Comparison of ENCODE assay signal across 1 cellular context in the genomic region with DNA sequence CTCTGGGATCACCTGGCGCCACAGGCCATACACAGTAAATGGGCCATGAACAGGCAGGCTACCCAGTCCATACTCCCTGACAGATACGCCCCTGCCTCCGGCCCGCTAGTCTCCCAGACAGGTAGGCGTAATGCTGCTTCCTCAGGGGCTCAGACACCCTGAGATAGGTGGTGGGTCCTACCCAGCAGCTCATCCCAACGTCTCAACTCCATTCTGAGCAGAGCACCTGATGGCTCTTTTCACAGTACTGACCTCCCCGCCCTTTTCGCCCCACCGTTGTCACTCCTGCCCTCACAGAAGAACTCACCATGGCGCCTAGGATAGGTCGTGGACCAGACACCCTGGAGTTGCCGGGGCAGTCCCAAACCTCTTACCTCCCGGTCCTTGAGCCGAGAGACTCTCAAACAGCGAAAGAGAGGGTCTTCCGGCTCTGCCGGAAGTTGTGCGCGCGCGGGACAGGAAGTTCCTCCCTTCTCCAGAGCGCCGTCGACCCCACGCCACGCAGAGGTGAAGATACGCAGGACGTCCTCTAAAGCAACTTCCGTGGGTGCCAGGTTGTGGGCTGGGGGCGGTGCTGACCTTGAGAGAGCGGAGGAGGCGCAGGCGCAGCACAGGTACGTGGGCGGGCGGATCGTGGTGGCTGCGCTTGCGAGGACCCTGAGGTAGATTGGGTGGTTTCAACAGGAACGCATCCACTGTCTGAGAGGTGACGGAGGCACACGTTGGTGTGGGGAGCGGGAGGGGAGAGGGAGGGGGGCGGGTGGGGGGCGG.
A peak's percentile ranks its signal among the peaks of the same experiment; 100 is the strongest.
TF ChIP-seq lines count a peak whose summit lies in the region.

TSS of gene TMEM161B (minus strand) at position 432 of the 771 bp plus-strand sequence. CDS start at position 310, 122 bp downstream.

TF ChIP-seq in H1, 55 proteins besides CTCF, POLR2A, EP300 and RAD21 (continued from another document):
- TF ChIP-seq TAF7 (optimal IDR thresholded peaks at IDR 0.05; ENCODE audit: borderline replicate concordance, low read depth, low read length) (no peak), HDAC6 (IDR thresholded peaks at IDR 0.05; ENCODE audit: low read depth, low read length) (no peak), GABPA (IDR thresholded peaks at IDR 0.05; ENCODE audit: borderline replicate concordance, insufficient read depth, low read length) (peak; percentile 87), SRF (IDR thresholded peaks at IDR 0.05; ENCODE audit: low read depth, low read length) (no peak), CHD2 (IDR thresholded peaks at IDR 0.05; ENCODE audit: low read length) (no peak), RFX5 (IDR thresholded peaks at IDR 0.05; ENCODE audit: borderline replicate concordance, low read depth, low read length) (no peak), KDM4A (IDR thresholded peaks at IDR 0.05; ENCODE audit: low read depth, low read length, severe bottlenecking) (peak; percentile 83), MAFK (IDR thresholded peaks at IDR 0.05; ENCODE audit: low read depth, low read length) (no peak), EZH2 (IDR thresholded peaks at IDR 0.05; ENCODE audit: low read depth, low read length, severe bottlenecking) (no peak), HDAC2 (IDR thresholded peaks at IDR 0.05; ENCODE audit: borderline replicate concordance in 1 of 2, low read depth in 2 of 2, low read length in 2 of 2) (peak; percentile 97 to 99), FOSL1 (IDR thresholded peaks at IDR 0.05; ENCODE audit: insufficient read depth, low read depth, low read length) (no peak), SIX5 (IDR thresholded peaks at IDR 0.05; ENCODE audit: low read depth, low read length) (no peak), TEAD4 (IDR thresholded peaks at IDR 0.05; ENCODE audit: low read depth, low read length) (no peak), E2F6 (IDR thresholded peaks at IDR 0.05) (peak; percentile 66; the same call in 1 of the 2 replicates), SP1 (IDR thresholded peaks at IDR 0.05; ENCODE audit: low read depth, low read length) (no peak), NANOG (IDR thresholded peaks at IDR 0.05; ENCODE audit: insufficient read depth, low read depth, low read length, poor library complexity, severe bottlenecking) (no peak), TBP (IDR thresholded peaks at IDR 0.05; ENCODE audit: low read depth, low read length) (peak; percentile 29; the same call in 1 of the 2 replicates), CEBPB (IDR thresholded peaks at IDR 0.05; ENCODE audit: low read depth, low read length) (no peak), POLR2AphosphoS5 (IDR thresholded peaks at IDR 0.05; ENCODE audit: low read depth, low read length) (0 out of 2 replicates have a peak, but pooled peaks have one; percentile 60), BCL11A (IDR thresholded peaks at IDR 0.05; ENCODE audit: low read depth in 2 of 2, low read length in 2 of 2) (no peak), RBBP5 (IDR thresholded peaks at IDR 0.05; ENCODE audit: borderline replicate concordance, low read depth, low read length) (peak; percentile 88; the same call in 1 of the 2 replicates), GTF2F1 (IDR thresholded peaks at IDR 0.05; ENCODE audit: borderline replicate concordance, low read depth, low read length) (no peak), BRCA1 (IDR thresholded peaks at IDR 0.05; ENCODE audit: low read depth, low read length) (no peak), CREB1 (IDR thresholded peaks at IDR 0.05) (peak; percentile 50; the same call in 1 of the 2 replicates), CHD1 (IDR thresholded peaks at IDR 0.05; ENCODE audit: low read depth, low read length) (no peak), CTBP2 (IDR thresholded peaks at IDR 0.05; ENCODE audit: borderline replicate concordance, insufficient read depth, insufficient read length, low read length) (no peak), RXRA (IDR thresholded peaks at IDR 0.05; ENCODE audit: insufficient read depth, low read depth, low read length) (no peak), RNF2 (IDR thresholded peaks at IDR 0.05; ENCODE audit: borderline replicate concordance, low read depth, low read length, missing control alignments, poor library complexity, severe bottlenecking) (no peak), SIN3A (conservative IDR thresholded peaks at IDR 0.05 in 1 of 2, IDR thresholded peaks at IDR 0.05 in 1 of 2; ENCODE audit: low read depth in 1 of 2, low read length in 2 of 2) (no peak; a peak in 1 of 4 replicates), CBX5 (IDR thresholded peaks at IDR 0.05; ENCODE audit: low read depth, low read length) (no peak), CHD7 (IDR thresholded peaks at IDR 0.05; ENCODE audit: insufficient replicate concordance, low read length) (no peak), SP4 (IDR thresholded peaks at IDR 0.05; ENCODE audit: low read length) (no peak), SAP30 (IDR thresholded peaks at IDR 0.05; ENCODE audit: insufficient read depth, insufficient replicate concordance, low read length) (peak; percentile 33), YY1 (IDR thresholded peaks at IDR 0.05; ENCODE audit: low read depth, low read length) (no peak), JUND (IDR thresholded peaks at IDR 0.05; ENCODE audit: low read length) (no peak), SUZ12 (IDR thresholded peaks at IDR 0.05; ENCODE audit: low read length) (no peak), PHF8 (conservative IDR thresholded peaks at IDR 0.05; ENCODE audit: low read depth, low read length) (peak; percentile 65), BACH1 (IDR thresholded peaks at IDR 0.05; ENCODE audit: low read length) (peak; percentile 87), NRF1 (IDR thresholded peaks at IDR 0.05; ENCODE audit: low read depth, low read length) (peak; percentile 39), CBX8 (IDR thresholded peaks at IDR 0.05; ENCODE audit: borderline replicate concordance, low read depth, low read length) (no peak), TAF1 (IDR thresholded peaks at IDR 0.05; ENCODE audit: low read depth, low read length) (peak; percentile 39), KDM5A (IDR thresholded peaks at IDR 0.05; ENCODE audit: low read length) (no peak), ASH2L (IDR thresholded peaks at IDR 0.05; ENCODE audit: low read length) (peak; percentile 86), MAX (IDR thresholded peaks at IDR 0.05) (peak; percentile 60), SP2 (IDR thresholded peaks at IDR 0.05; ENCODE audit: low read length) (no peak), KDM1A (IDR thresholded peaks at IDR 0.05; ENCODE audit: borderline replicate concordance, low read length) (no peak), POU5F1 (IDR thresholded peaks at IDR 0.05; ENCODE audit: low read depth, low read length) (no peak), TCF12 (IDR thresholded peaks at IDR 0.05; ENCODE audit: low read depth, low read length) (no peak), ZNF274 (IDR thresholded peaks at IDR 0.05; ENCODE audit: borderline replicate concordance, extremely low read depth, low read length) (no peak), JUN (IDR thresholded peaks at IDR 0.05; ENCODE audit: low read depth, low read length) (no peak), USF2 (IDR thresholded peaks at IDR 0.05; ENCODE audit: low read length) (no peak), EGR1 (IDR thresholded peaks at IDR 0.05; ENCODE audit: borderline replicate concordance, low read depth, low read length) (peak; percentile 92)
- TF ChIP-seq, protein P1, sequence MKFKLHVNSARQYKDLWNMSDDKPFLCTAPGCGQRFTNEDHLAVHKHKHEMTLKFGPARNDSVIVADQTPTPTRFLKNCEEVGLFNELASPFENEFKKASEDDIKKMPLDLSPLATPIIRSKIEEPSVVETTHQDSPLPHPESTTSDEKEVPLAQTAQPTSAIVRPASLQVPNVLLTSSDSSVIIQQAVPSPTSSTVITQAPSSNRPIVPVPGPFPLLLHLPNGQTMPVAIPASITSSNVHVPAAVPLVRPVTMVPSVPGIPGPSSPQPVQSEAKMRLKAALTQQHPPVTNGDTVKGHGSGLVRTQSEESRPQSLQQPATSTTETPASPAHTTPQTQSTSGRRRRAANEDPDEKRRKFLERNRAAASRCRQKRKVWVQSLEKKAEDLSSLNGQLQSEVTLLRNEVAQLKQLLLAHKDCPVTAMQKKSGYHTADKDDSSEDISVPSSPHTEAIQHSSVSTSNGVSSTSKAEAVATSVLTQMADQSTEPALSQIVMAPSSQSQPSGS (IDR thresholded peaks at IDR 0.05; ENCODE audit: low read length): no peak
- TF ChIP-seq, protein P2, sequence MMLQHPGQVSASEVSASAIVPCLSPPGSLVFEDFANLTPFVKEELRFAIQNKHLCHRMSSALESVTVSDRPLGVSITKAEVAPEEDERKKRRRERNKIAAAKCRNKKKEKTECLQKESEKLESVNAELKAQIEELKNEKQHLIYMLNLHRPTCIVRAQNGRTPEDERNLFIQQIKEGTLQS (IDR thresholded peaks at IDR 0.05; ENCODE audit: insufficient read depth, low read depth, low read length): no peak
